1 cellular context compared by ENCODE assay signal in genomic region chr11:3378426-3379423, GRCh38.
A peak's percentile ranks its signal among the peaks of the same experiment; 100 is the strongest.
TF ChIP-seq lines count a peak whose summit lies in the region.

ZNF195 (minus strand) TSS chr11:3379146; CDS start chr11:3379040, 106 bp downstream.

TF ChIP-seq in HepG2, 621 proteins besides CTCF, POLR2A, EP300 and RAD21 (continued from another document and continues in another):
- TF ChIP-seq HOMEZ (CRISPR knock-in tag; IDR thresholded peaks at IDR 0.05; ENCODE audit: low read depth) (peak; percentile 11; the same call in 1 of the 2 replicates), ZSCAN22 (CRISPR knock-in tag; IDR thresholded peaks at IDR 0.05) (no peak), NR3C1 (CRISPR knock-in tag; IDR thresholded peaks at IDR 0.05) (no peak; the same call in 1 of the 2 replicates), SALL1 (CRISPR knock-in tag; IDR thresholded peaks at IDR 0.05) (peak; percentile 83), HES4 (CRISPR knock-in tag; IDR thresholded peaks at IDR 0.05; ENCODE audit: borderline replicate concordance) (peak; percentile 81; the same call in 1 of the 2 replicates), GMEB1 (CRISPR knock-in tag; IDR thresholded peaks at IDR 0.05; ENCODE audit: borderline replicate concordance) (peak; percentile 49; the same call in 1 of the 2 replicates), ZNF207 (IDR thresholded peaks at IDR 0.05; ENCODE audit: borderline replicate concordance) (no peak), KAT7 (CRISPR knock-in tag; IDR thresholded peaks at IDR 0.05; ENCODE audit: borderline replicate concordance) (peak; percentile 90; the same call in 1 of the 2 replicates), SETDB1 (CRISPR knock-in tag; IDR thresholded peaks at IDR 0.05; ENCODE audit: borderline replicate concordance) (0 out of 2 replicates have a peak, but pooled peaks have one; percentile 53), RBFOX2 (IDR thresholded peaks at IDR 0.05; ENCODE audit: low read depth, low read length) (peak; percentile 87), MXD4 (CRISPR knock-in tag; IDR thresholded peaks at IDR 0.05) (no peak), HNF1B (CRISPR knock-in tag; IDR thresholded peaks at IDR 0.05) (peak; percentile 75), ZNF556 (CRISPR knock-in tag; IDR thresholded peaks at IDR 0.05; ENCODE audit: borderline replicate concordance) (0 out of 2 replicates have a peak, but pooled peaks have one; percentile 63), RBM22 (optimal IDR thresholded peaks at IDR 0.05; ENCODE audit: low read length) (no peak), DR1 (CRISPR knock-in tag; IDR thresholded peaks at IDR 0.05) (peak; percentile 38), SP1 (IDR thresholded peaks at IDR 0.05) (no peak), SP1 (CRISPR knock-in tag; IDR thresholded peaks at IDR 0.05) (peak; percentile 84), POLR2G (IDR thresholded peaks at IDR 0.05; ENCODE audit: low read depth, low read length) (peak; percentile 94), ARID4A (CRISPR knock-in tag; IDR thresholded peaks at IDR 0.05; ENCODE audit: borderline replicate concordance) (peak; percentile 94), ZNF772 (CRISPR knock-in tag; IDR thresholded peaks at IDR 0.05) (0 out of 2 replicates have a peak, but pooled peaks have one; percentile 21), HDAC1 (CRISPR knock-in tag; IDR thresholded peaks at IDR 0.05) (peak; percentile 94), RFXAP (CRISPR knock-in tag; IDR thresholded peaks at IDR 0.05; ENCODE audit: borderline replicate concordance) (no peak; the same call in 1 of the 2 replicates), ZNF451 (CRISPR knock-in tag; IDR thresholded peaks at IDR 0.05) (no peak), ARNT2 (CRISPR knock-in tag; IDR thresholded peaks at IDR 0.05; ENCODE audit: low read depth) (peak; percentile 43; the same call in 1 of the 2 replicates), ZNF724P (CRISPR knock-in tag; IDR thresholded peaks at IDR 0.05; ENCODE audit: borderline replicate concordance) (0 out of 2 replicates have a peak, but pooled peaks have one; percentile 51), ZBTB26 (CRISPR knock-in tag; IDR thresholded peaks at IDR 0.05; ENCODE audit: borderline replicate concordance) (0 out of 2 replicates have a peak, but pooled peaks have one; percentile 34), SIN3A (IDR thresholded peaks at IDR 0.05; ENCODE audit: borderline replicate concordance, low read depth, low read length) (peak; percentile 62; the same call in 1 of the 2 replicates), ZSCAN12 (CRISPR knock-in tag; IDR thresholded peaks at IDR 0.05) (no peak), NFE2L1 (CRISPR knock-in tag; IDR thresholded peaks at IDR 0.05; ENCODE audit: borderline replicate concordance) (peak; percentile 64; the same call in 1 of the 2 replicates), ZNF816 (CRISPR knock-in tag; IDR thresholded peaks at IDR 0.05; ENCODE audit: borderline replicate concordance) (peak; percentile 95), ZNF605 (CRISPR knock-in tag; IDR thresholded peaks at IDR 0.05) (0 out of 2 replicates have a peak, but pooled peaks have one; percentile 38), MYPOP (CRISPR knock-in tag; IDR thresholded peaks at IDR 0.05) (peak; percentile 70; the same call in 1 of the 2 replicates), ZNF225 (CRISPR knock-in tag; IDR thresholded peaks at IDR 0.05) (peak; percentile 89), HBP1 (CRISPR knock-in tag; IDR thresholded peaks at IDR 0.05; ENCODE audit: low read depth) (peak; percentile 67; the same call in 1 of the 2 replicates), ZNF770 (CRISPR knock-in tag; IDR thresholded peaks at IDR 0.05) (0 out of 2 replicates have a peak, but pooled peaks have one; percentile 24), BRF2 (CRISPR knock-in tag; IDR thresholded peaks at IDR 0.05) (no peak), U2AF1 (optimal IDR thresholded peaks at IDR 0.05; ENCODE audit: low read depth, low read length) (no peak), ZNF292 (CRISPR knock-in tag; IDR thresholded peaks at IDR 0.05; ENCODE audit: borderline replicate concordance, low read depth) (peak; percentile 65; the same call in 1 of the 2 replicates), ZGPAT (CRISPR knock-in tag; IDR thresholded peaks at IDR 0.05) (peak; percentile 84; the same call in 1 of the 2 replicates), TFDP1 (CRISPR knock-in tag; IDR thresholded peaks at IDR 0.05; ENCODE audit: borderline replicate concordance) (peak; percentile 26; the same call in 1 of the 2 replicates), SATB2 (CRISPR knock-in tag; IDR thresholded peaks at IDR 0.05) (0 out of 2 replicates have a peak, but pooled peaks have one; percentile 28)
